ENCODE assay signal across 25 cellular contexts in the genomic region with DNA sequence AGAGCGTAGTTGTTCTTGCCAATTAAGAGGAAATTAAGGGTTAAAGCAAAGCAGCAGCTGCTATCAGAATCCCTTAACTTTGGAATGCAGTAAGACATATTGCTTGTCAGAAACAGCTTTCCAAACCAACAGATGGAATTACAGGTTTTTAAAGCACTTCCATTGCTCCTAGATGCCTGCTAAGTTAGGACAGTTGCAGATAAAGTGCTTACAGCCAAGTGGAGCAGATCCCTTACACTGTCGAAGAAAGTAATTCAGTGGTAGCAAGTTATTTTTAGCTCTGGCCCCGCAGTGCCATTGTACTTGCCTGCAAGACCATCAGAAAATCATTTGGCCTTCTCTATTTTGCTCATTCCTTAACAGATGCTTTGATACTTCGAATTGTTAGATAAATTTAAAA. TPM values are rescaled to one million over a fixed set of nuclear protein-coding genes. Genes with fewer than 3 reads are reported as not detected.
A peak's percentile ranks its signal among the peaks of the same experiment; 100 is the strongest.
DNase-seq lines count a peak whose midpoint lies in the region; ATAC-seq and TF ChIP-seq lines count a peak whose summit lies in the region.
"Had no signal": no experiment of that assay in that cellular context is flagged by ENCODE, and none has a peak within 500 bp of the region (broad histone marks: within the 10 kb centered on the region; RNA-seq: fewer than 3 reads in every experiment).

No MANE protein-coding gene starts in this region.

- H3K27ac ChIP-seq in left ventricle myocardium inferior (replicated peaks): no peak overlapping the region
- H3K27ac ChIP-seq: breast epithelium, skin epidermis, thyroid gland had no signal

- peaks cover 84% of the 10 kb centered on the region for H3K36me3 Mint-ChIP-seq in brain

- TF ChIP-seq CTCF in left ventricle myocardium inferior (IDR thresholded peaks at IDR 0.05; ENCODE audit: borderline replicate concordance) (no peak), brain (conservative IDR thresholded peaks at IDR 0.05) (no peak)

- peaks cover 83% of the 10 kb centered on the region for H3K4me1 Mint-ChIP-seq in brain

- intact Hi-C loops in Right ventricle myocardium superior (cut with DNase I): no loop called here
- intact Hi-C loops in left ventricle myocardium inferior (cut with micrococcal nuclease): no loop called here

- H3K4me3 ChIP-seq in left ventricle myocardium inferior: no peak overlapping the region
- H3K4me3 ChIP-seq: breast epithelium, skin epidermis, thyroid gland had no signal

- H3K27me3 ChIP-seq in left ventricle myocardium inferior (ENCODE audit: low read depth): no peaks in the 10 kb centered on the region
- H3K27me3 ChIP-seq: breast epithelium, thyroid gland had no signal

- peaks cover 0 to 20% (median 0%) of the 10 kb centered on the region in 5 experiments for H3K9me3 Mint-ChIP-seq in brain
- H3K9me3 Mint-ChIP-seq: activated CD4-positive, alpha-beta T cell treated with anti-CD3 and anti-CD28 coated beads, Interleukin-2, amount 10 ng/mL, durations not matched to agents 24 days and 14 days; activated naive CD8-positive, alpha-beta T cell treated with anti-CD3 and anti-CD28 coated beads, Interleukin-2, amount 10 ng/mL, durations not matched to agents 7 days and 5 days; activated T-helper 1 cell treated with anti-CD3 and anti-CD28 coated beads, Interleukin-12 subunit alpha, Interleukin-12 subunit beta, Interleukin-2, Interleukin-4 antibody, amounts not matched to agents 30 ng/mL and 10 ng/mL and 1 ng/mL, durations not matched to agents 14 hours and 24 hours and 36 hours; HFFc6; natural killer cell treated with Interleukin-12 subunit alpha and Interleukin-12 subunit beta and Interleukin-15 and Interleukin-18, amount 100 ng/mL, for 72 hours; T-helper 1 cell treated with Interleukin-12 subunit alpha and Interleukin-12 subunit beta and Interleukin-4 antibody, amounts not matched to agents 30 μg/mL and 1 μg/mL, for 36 hours had no signal

- H3K27ac Mint-ChIP-seq in brain: peak overlapping the region; percentile 21 to 50 (median 44)
- H3K27ac Mint-ChIP-seq: activated CD4-positive, alpha-beta T cell treated with anti-CD3 and anti-CD28 coated beads, Interleukin-2, amount 10 ng/mL, durations not matched to agents 24 days and 14 days; activated CD8-positive, alpha-beta memory T cell treated with anti-CD3 and anti-CD28 coated beads, Interleukin-2, amount 10 ng/mL, durations not matched to agents 7 days and 5 days; activated naive CD8-positive, alpha-beta T cell treated with anti-CD3 and anti-CD28 coated beads, Interleukin-2, amount 10 ng/mL, durations not matched to agents 7 days and 5 days; activated T-helper 1 cell treated with anti-CD3 and anti-CD28 coated beads, Interleukin-12 subunit alpha, Interleukin-12 subunit beta, Interleukin-2, Interleukin-4 antibody, amounts not matched to agents 30 ng/mL and 10 ng/mL and 1 ng/mL, durations not matched to agents 14 hours and 24 hours and 36 hours; HFFc6; natural killer cell treated with Interleukin-12 subunit alpha and Interleukin-12 subunit beta and Interleukin-15 and Interleukin-18, amount 100 ng/mL, for 72 hours; T-helper 1 cell treated with Interleukin-12 subunit alpha and Interleukin-12 subunit beta and Interleukin-4 antibody, amounts not matched to agents 30 μg/mL and 1 μg/mL, for 36 hours had no signal

- DNase-seq in Right ventricle myocardium superior (no peak), left ventricle myocardium inferior (no peak), NCI-H2171 treated with DMSO at 0.1 percent for 48 hours (lab: John Stamatoyannopoulos, UW) (peak; percentile 65), pons (ENCODE audit: low spot score) (peak; percentile 13), cerebellar nuclear complex (lab: John Stamatoyannopoulos, UW) (no peak), NCI-H1436 treated with DMSO at 0.1 percent for 48 hours (lab: John Stamatoyannopoulos, UW) (no peak)
- DNase-seq: activated CD4-positive, alpha-beta T cell treated with anti-CD3 and anti-CD28 coated beads, Interleukin-2, amount 10 ng/mL, durations not matched to agents 24 days and 14 days; activated CD8-positive, alpha-beta memory T cell treated with anti-CD3 and anti-CD28 coated beads, Interleukin-2, amount 10 ng/mL, durations not matched to agents 7 days and 5 days; activated naive CD8-positive, alpha-beta T cell treated with anti-CD3 and anti-CD28 coated beads, Interleukin-2, amount 10 ng/mL, durations not matched to agents 7 days and 5 days; C1 segment of cervical spinal cord; HFFc6; NCI-H1930; NCI-H526; posterior cingulate gyrus; SIG-M5; stimulated activated naive CD4-positive, alpha-beta T cell treated with Interleukin-2 at 50 U/mL for 16 hours; thyroid gland had no signal

- H3K4me1 ChIP-seq in left ventricle myocardium inferior: peaks cover 22% of the 10 kb centered on the region

- peaks cover 4% of the 10 kb centered on the region for H3K27me3 Mint-ChIP-seq in brain
- H3K27me3 Mint-ChIP-seq: activated CD4-positive, alpha-beta T cell treated with anti-CD3 and anti-CD28 coated beads, Interleukin-2, amount 10 ng/mL, durations not matched to agents 24 days and 14 days; activated CD8-positive, alpha-beta memory T cell treated with anti-CD3 and anti-CD28 coated beads, Interleukin-2, amount 10 ng/mL, durations not matched to agents 7 days and 5 days; activated naive CD8-positive, alpha-beta T cell treated with anti-CD3 and anti-CD28 coated beads, Interleukin-2, amount 10 ng/mL, durations not matched to agents 7 days and 5 days; natural killer cell treated with Interleukin-12 subunit alpha and Interleukin-12 subunit beta and Interleukin-15 and Interleukin-18, amount 100 ng/mL, for 72 hours had no signal

- ATAC-seq in Right ventricle myocardium superior (ENCODE audit: poor library complexity) (peak; percentile 48), HG02678 (IDR thresholded peaks at IDR 0.05; ENCODE audit: unreplicated experiment) (no peak)
- ATAC-seq: activated CD8-positive, alpha-beta memory T cell treated with anti-CD3 and anti-CD28 coated beads, Interleukin-2, amount 10 ng/mL, durations not matched to agents 7 days and 5 days; natural killer cell treated with Interleukin-12 subunit alpha and Interleukin-12 subunit beta and Interleukin-15 and Interleukin-18, amount 100 ng/mL, for 72 hours; PC-3 had no signal

- H3K9me3 ChIP-seq in left ventricle myocardium inferior (replicated peaks): no peaks in the 10 kb centered on the region
- H3K9me3 ChIP-seq: breast epithelium, thyroid gland had no signal

- peak overlapping the region; percentile 43 to 72 (median 71) for H3K4me3 Mint-ChIP-seq in brain
- H3K4me3 Mint-ChIP-seq: activated CD4-positive, alpha-beta T cell treated with anti-CD3 and anti-CD28 coated beads, Interleukin-2, amount 10 ng/mL, durations not matched to agents 24 days and 14 days; activated CD8-positive, alpha-beta memory T cell treated with anti-CD3 and anti-CD28 coated beads, Interleukin-2, amount 10 ng/mL, durations not matched to agents 7 days and 5 days; activated naive CD8-positive, alpha-beta T cell treated with anti-CD3 and anti-CD28 coated beads, Interleukin-2, amount 10 ng/mL, durations not matched to agents 7 days and 5 days; activated T-helper 1 cell treated with anti-CD3 and anti-CD28 coated beads, Interleukin-12 subunit alpha, Interleukin-12 subunit beta, Interleukin-2, Interleukin-4 antibody, amounts not matched to agents 30 ng/mL and 10 ng/mL and 1 ng/mL, durations not matched to agents 14 hours and 24 hours and 36 hours; HFFc6; natural killer cell treated with Interleukin-12 subunit alpha and Interleukin-12 subunit beta and Interleukin-15 and Interleukin-18, amount 100 ng/mL, for 72 hours; T-helper 1 cell treated with Interleukin-12 subunit alpha and Interleukin-12 subunit beta and Interleukin-4 antibody, amounts not matched to agents 30 μg/mL and 1 μg/mL, for 36 hours had no signal

- peaks cover 40% of the 10 kb centered on the region for H3K36me3 ChIP-seq in left ventricle myocardium inferior
- H3K36me3 ChIP-seq: breast epithelium had no signal

RNA-seq across cellular contexts. Expression of gene PDK1, which starts 5.4 kb away (rescaled TPM):
- 38.3 TPM for total RNA-seq in Right ventricle myocardium superior
- total RNA-seq in left ventricle myocardium inferior: 51.2 TPM
- polyA plus RNA-seq in brain (ENCODE audit: insufficient read depth, low read depth, low replicate concordance): 7.3 TPM

Comparison
In these comparisons a context has a peak if more than half of its experiments do, and no peak if none do; other contexts are left out.
1. DNase-seq: peak in NCI-H2171 treated with DMSO at 0.1 percent for 48 hours (single experiment) and pons (single experiment); none in Right ventricle myocardium superior (single experiment), left ventricle myocardium inferior (single experiment), cerebellar nuclear complex (0 of 2) and NCI-H1436 treated with DMSO at 0.1 percent for 48 hours (single experiment).